10 cellular contexts compared by ENCODE assay signal in genomic region chr3:188390347-188390718, GRCh38.
DNase-seq lines count a peak whose midpoint lies in the region; ATAC-seq and TF ChIP-seq lines count a peak whose summit lies in the region.
"Had no signal": no experiment of that assay in that cellular context is flagged by ENCODE, and none has a peak within 500 bp of the region (broad histone marks: within the 10 kb centered on the region; RNA-seq: fewer than 3 reads in every experiment).

No MANE protein-coding gene starts in this region.

- H3K27ac Mint-ChIP-seq in activated naive CD8-positive, alpha-beta T cell treated with anti-CD3 and anti-CD28 coated beads, Interleukin-2, amount 50 U/mL, for 24 hours, result peak overlapping the region; percentile 91
- H3K27ac Mint-ChIP-seq in osteocyte (ENCODE audit: unreplicated experiment), result peak overlapping the region; percentile 73

- H3K36me3 Mint-ChIP-seq in activated naive CD8-positive, alpha-beta T cell treated with anti-CD3 and anti-CD28 coated beads, Interleukin-2, amount 50 U/mL, for 24 hours (ENCODE audit: low read depth), result peaks cover 3% of the 10 kb centered on the region
- no peaks in the 10 kb centered on the region for H3K36me3 Mint-ChIP-seq in osteocyte (ENCODE audit: unreplicated experiment)

- H3K27me3 Mint-ChIP-seq in activated naive CD8-positive, alpha-beta T cell treated with anti-CD3 and anti-CD28 coated beads, Interleukin-2, amount 50 U/mL, for 24 hours, result no peaks in the 10 kb centered on the region
- no peaks in the 10 kb centered on the region for H3K27me3 Mint-ChIP-seq in osteocyte (ENCODE audit: unreplicated experiment)

- peaks cover 55% of the 10 kb centered on the region for H3K4me1 Mint-ChIP-seq in activated naive CD8-positive, alpha-beta T cell treated with anti-CD3 and anti-CD28 coated beads, Interleukin-2, amount 50 U/mL, for 24 hours
- H3K4me1 Mint-ChIP-seq in osteocyte (ENCODE audit: unreplicated experiment), result peaks cover 45% of the 10 kb centered on the region

- DNase-seq in activated naive CD8-positive, alpha-beta T cell treated with anti-CD3 and anti-CD28 coated beads, Interleukin-2, amount 50 U/mL, for 24 hours, result no peak
- DNase-seq in osteocyte (ENCODE audit: extremely low spot score, unreplicated experiment) (no peak), 8988T (no peak), DMS153 (lab: John Stamatoyannopoulos, UW) (no peak)
- DNase-seq in stimulated activated CD4-positive, alpha-beta T cell treated with anti-CD3 and anti-CD28 coated beads, Interleukin-4, amount 100 ng/mL, for 4 hours, result no peak
- DNase-seq: effector memory CD4-positive, alpha-beta T cell; occipital lobe had no signal

- H3K9me3 Mint-ChIP-seq in activated naive CD8-positive, alpha-beta T cell treated with anti-CD3 and anti-CD28 coated beads, Interleukin-2, amount 50 U/mL, for 24 hours, result no peaks in the 10 kb centered on the region
- no peaks in the 10 kb centered on the region for H3K9me3 Mint-ChIP-seq in osteocyte (ENCODE audit: unreplicated experiment)

- H3K4me3 Mint-ChIP-seq in activated naive CD8-positive, alpha-beta T cell treated with anti-CD3 and anti-CD28 coated beads, Interleukin-2, amount 50 U/mL, for 24 hours, result peak overlapping the region; percentile 60
- no peak overlapping the region for H3K4me3 Mint-ChIP-seq in osteocyte (ENCODE audit: unreplicated experiment)

- peak; percentile 16 for ATAC-seq in GM18861 (IDR thresholded peaks at IDR 0.05; ENCODE audit: unreplicated experiment)
- peak; percentile 5 for ATAC-seq in HG02678 (IDR thresholded peaks at IDR 0.05; ENCODE audit: unreplicated experiment)
- ATAC-seq in activated naive CD8-positive, alpha-beta T cell treated with anti-CD3 and anti-CD28 coated beads, Interleukin-2, amount 50 U/mL, for 24 hours, result no peak
- no peak for ATAC-seq in GM21619 (IDR thresholded peaks at IDR 0.05; ENCODE audit: unreplicated experiment)

- TF ChIP-seq CTCF in osteocyte (IDR thresholded peaks at IDR 0.05), result no peak

Comparison
In these comparisons a context has a peak if more than half of its experiments do, and no peak if none do; other contexts are left out.
1. ATAC-seq: peak in GM18861 (single experiment) and HG02678 (single experiment); none in activated naive CD8-positive, alpha-beta T cell treated with anti-CD3 and anti-CD28 coated beads, Interleukin-2, amount 50 U/mL, for 24 hours (single experiment) and GM21619 (single experiment).